Comparison of ENCODE assay signal across 10 cellular contexts in the genomic region with DNA sequence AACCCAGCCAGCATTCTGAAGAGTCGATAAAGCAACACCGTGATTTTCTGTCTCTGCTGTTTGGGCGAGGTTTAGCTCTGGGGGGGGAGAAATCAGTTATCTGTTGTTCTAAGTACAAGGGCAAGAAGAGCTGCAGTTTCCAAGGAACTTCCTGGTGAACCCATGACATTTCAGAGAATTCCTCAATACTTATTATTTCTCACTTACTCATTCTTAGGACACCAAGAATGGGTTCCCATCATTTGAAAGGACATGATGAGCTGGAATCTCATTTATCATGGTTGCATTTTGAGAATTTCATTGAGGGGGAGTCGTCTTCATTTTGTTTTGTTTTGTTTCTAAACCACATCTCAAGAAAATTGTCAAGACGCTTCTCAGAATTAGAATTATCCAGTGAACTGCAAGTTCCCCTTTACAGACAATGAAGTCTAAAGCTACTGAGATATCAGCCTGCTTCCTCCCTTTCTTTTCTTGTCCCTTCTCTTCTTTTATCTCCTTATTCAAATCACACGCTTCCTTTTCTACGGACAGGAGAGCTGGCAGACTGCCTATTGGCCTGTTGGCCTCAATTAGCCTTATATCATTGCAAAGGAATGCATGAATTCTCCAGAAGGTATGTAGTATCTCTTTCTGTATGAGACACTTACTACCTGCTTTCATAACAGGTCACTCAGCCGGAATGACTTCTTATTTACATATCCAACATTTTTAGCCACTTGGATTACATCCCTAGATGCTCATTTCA. TPM values are rescaled to one million over a fixed set of nuclear protein-coding genes. Genes with fewer than 3 reads are reported as not detected.
A peak's percentile ranks its signal among the peaks of the same experiment; 100 is the strongest.
DNase-seq lines count a peak whose midpoint lies in the region; FAIRE-seq and TF ChIP-seq lines count a peak whose summit lies in the region.
"Had no signal": no experiment of that assay in that cellular context is flagged by ENCODE, and none has a peak within 500 bp of the region (broad histone marks: within the 10 kb centered on the region; RNA-seq: fewer than 3 reads in every experiment).

No MANE protein-coding gene starts in this region.

- H3K9ac ChIP-seq in mammary epithelial cell (ENCODE audit: insufficient read depth, low read length) = no peak overlapping the region

- H3K4me3 Mint-ChIP-seq in activated CD4-positive, alpha-beta memory T cell treated with anti-CD3 and anti-CD28 coated beads for 36 hours = no peak overlapping the region
- H3K4me3 Mint-ChIP-seq: activated T-cell treated with anti-CD3 and anti-CD28 coated beads, Interleukin-2, amount 50 U/mL, for 24 hours had no signal

- H3K79me2 ChIP-seq in mammary epithelial cell (ENCODE audit: insufficient read depth, low read length) = peaks cover 69% of the 10 kb centered on the region

- no peaks in the 10 kb centered on the region for H3K9me3 ChIP-seq in mammary epithelial cell (replicated peaks; ENCODE audit: insufficient read depth, low read length)
- H3K9me3 ChIP-seq: BE2C had no signal

- dilution Hi-C loops in mammary epithelial cell (cut with HindIII; ENCODE audit: low sequenced_read_pairs) = no loop called here

- peaks cover 35% of the 10 kb centered on the region for H3K4me1 ChIP-seq in mammary epithelial cell (ENCODE audit: insufficient read depth, low read length)

- FAIRE-seq in urothelium cell line (lab: Jason Lieb, UNC) = peak; percentile 30

- peak; percentile 9 for DNase-seq in SIG-M5 treated with dmso at 0.1 percent for 504 hours (lab: John Stamatoyannopoulos, UW; ENCODE audit: unreplicated experiment)
- DNase-seq in SIG-M5 (lab: John Stamatoyannopoulos, UW) = no peak
- DNase-seq in mammary epithelial cell = peak; percentile 87
- DNase-seq in left kidney (ENCODE audit: low read depth, low spot score) = peak; percentile 42
- peak; percentile 82 for DNase-seq in urothelium cell line (ENCODE audit: low spot score)
- DNase-seq in activated CD4-positive, alpha-beta memory T cell treated with anti-CD3 and anti-CD28 coated beads for 36 hours = no peak
- no peak for DNase-seq in NCI-H2227 treated with DMSO at 0.1 percent for 48 hours (lab: John Stamatoyannopoulos, UW)
- no peak for DNase-seq in NCI-H524 treated with DMSO at 0.1 percent for 48 hours (lab: John Stamatoyannopoulos, UW)
- DNase-seq: activated T-cell treated with anti-CD3 and anti-CD28 coated beads, Interleukin-2, amount 50 U/mL, for 24 hours; BE2C had no signal

- H3K4me1 Mint-ChIP-seq in activated CD4-positive, alpha-beta memory T cell treated with anti-CD3 and anti-CD28 coated beads for 36 hours (ENCODE audit: low read depth) = no peaks in the 10 kb centered on the region

- no peaks in the 10 kb centered on the region for H3K27me3 ChIP-seq in mammary epithelial cell (ENCODE audit: insufficient read depth, low read length)
- H3K27me3 ChIP-seq: BE2C had no signal

- peak overlapping the region; percentile 65 for H3K4me2 ChIP-seq in mammary epithelial cell (ENCODE audit: insufficient read depth, low read depth, low read length)

- no peak overlapping the region for H3K27ac Mint-ChIP-seq in activated CD4-positive, alpha-beta memory T cell treated with anti-CD3 and anti-CD28 coated beads for 36 hours
- H3K27ac Mint-ChIP-seq: activated T-cell treated with anti-CD3 and anti-CD28 coated beads, Interleukin-2, amount 50 U/mL, for 24 hours had no signal

- 34% methylated on average over 8 of the region's 8 CpGs for WGBS in mammary epithelial cell (ENCODE audit: low coverage, missing lambda C conversion rate)

- no peaks in the 10 kb centered on the region for H3K36me3 Mint-ChIP-seq in activated CD4-positive, alpha-beta memory T cell treated with anti-CD3 and anti-CD28 coated beads for 36 hours

- H3K36me3 ChIP-seq in mammary epithelial cell (ENCODE audit: insufficient read depth, low read length) = no peaks in the 10 kb centered on the region

- in situ Hi-C loops in mammary epithelial cell (cut with MboI; ENCODE audit: low sequenced_read_pairs in 2 of 2) = no loop called here

- no peak for TF ChIP-seq CTCF in mammary epithelial cell (conservative IDR thresholded peaks at IDR 0.05 in 1 of 2, IDR thresholded peaks at IDR 0.05 in 1 of 2; ENCODE audit: extremely low read depth in 1 of 2, insufficient read depth in 1 of 2, low read depth in 1 of 2, low read length in 2 of 2)

- peak overlapping the region; percentile 68 for H3K27ac ChIP-seq in mammary epithelial cell (ENCODE audit: insufficient read depth, low read depth, low read length)

- BruUV-seq in mammary epithelial cell (replicated peaks; lab: Mats Ljungman, UMichigan) = TSS peak; percentile 93

- CTCF ChIA-PET in mammary epithelial cell (lab: Charles Lee; ENCODE audit: low non-redundant PET) = no interaction called here
- CTCF ChIA-PET in activated CD4-positive, alpha-beta memory T cell treated with anti-CD3 and anti-CD28 coated beads for 36 hours (lab: Charles Lee) = no interaction called here

- intact Hi-C loops in mammary epithelial cell (cut with micrococcal nuclease) = loop anchor here (2.0 to 5.0 kb wide), 3 partner anchors 24 to 52 kb away; no protein-coding TSS in a partner anchor
- intact Hi-C loops in activated CD4-positive, alpha-beta memory T cell treated with anti-CD3 and anti-CD28 coated beads for 36 hours (cut with micrococcal nuclease) = no loop called here

- peak overlapping the region in 1 of 3 experiments; percentile 3 for H3K4me3 ChIP-seq in mammary epithelial cell (replicated peaks in 1 of 3; ENCODE audit: insufficient read depth in 1 of 3, low read depth in 2 of 3, low read length in 3 of 3)

- H4K20me1 ChIP-seq in mammary epithelial cell (ENCODE audit: insufficient read depth, low read length) = no peaks in the 10 kb centered on the region

- H2AFZ ChIP-seq in mammary epithelial cell (ENCODE audit: low read depth, low read length) = no peak overlapping the region

- H3K27me3 Mint-ChIP-seq in activated CD4-positive, alpha-beta memory T cell treated with anti-CD3 and anti-CD28 coated beads for 36 hours = no peaks in the 10 kb centered on the region
- H3K27me3 Mint-ChIP-seq: activated T-cell treated with anti-CD3 and anti-CD28 coated beads, Interleukin-2, amount 50 U/mL, for 24 hours had no signal

- no peaks in the 10 kb centered on the region for H3K9me3 Mint-ChIP-seq in activated CD4-positive, alpha-beta memory T cell treated with anti-CD3 and anti-CD28 coated beads for 36 hours
- H3K9me3 Mint-ChIP-seq: activated T-cell treated with anti-CD3 and anti-CD28 coated beads, Interleukin-2, amount 50 U/mL, for 24 hours had no signal

- POLR2A ChIA-PET in activated CD4-positive, alpha-beta memory T cell treated with anti-CD3 and anti-CD28 coated beads for 36 hours (lab: Charles Lee) = no interaction called here

RNA-seq across cellular contexts. Expression of gene ZNF462, which starts 53.7 kb away (rescaled TPM):
- 10 to 100 TPM; 28.0 to 43.9 TPM for total RNA-seq in mammary epithelial cell
- polyA plus RNA-seq in mammary epithelial cell = 9.1 TPM
- 178 TPM for polyA minus RNA-seq in mammary epithelial cell
- total RNA-seq in activated CD4-positive, alpha-beta memory T cell treated with anti-CD3 and anti-CD28 coated beads for 36 hours = under 1 TPM; 0.61 to 0.64 TPM

Comparison
In these comparisons a context has a peak if more than half of its experiments do, and no peak if none do; other contexts are left out.
1. DNase-seq: peak in SIG-M5 treated with dmso at 0.1 percent for 504 hours (single experiment), mammary epithelial cell (single experiment), left kidney (single experiment) and urothelium cell line (single experiment); none in SIG-M5 (single experiment), activated CD4-positive, alpha-beta memory T cell treated with anti-CD3 and anti-CD28 coated beads for 36 hours (single experiment), NCI-H2227 treated with DMSO at 0.1 percent for 48 hours (single experiment) and NCI-H524 treated with DMSO at 0.1 percent for 48 hours (single experiment).
2. RNA of gene ZNF462, which starts 53.7 kb away (total RNA-seq): 28.0 to 43.9 TPM in mammary epithelial cell; 0.61 to 0.64 TPM in activated CD4-positive, alpha-beta memory T cell treated with anti-CD3 and anti-CD28 coated beads for 36 hours; every median in the first group is over 10 times any median in the second.